Comparison of ENCODE assay signal across 22 cellular contexts in genomic region chr1:183961132-183961531, GRCh38.
DNase-seq lines count a peak whose midpoint lies in the region; ATAC-seq, FAIRE-seq and TF ChIP-seq lines count a peak whose summit lies in the region.
"Had no signal": no experiment of that assay in that cellular context is flagged by ENCODE, and none has a peak within 500 bp of the region (broad histone marks: within the 10 kb centered on the region; RNA-seq: fewer than 3 reads in every experiment).

No MANE protein-coding gene starts in this region.

- no TSS peak for BruUV-seq in K562 (replicated peaks; lab: Mats Ljungman, UMichigan)

- H3K9me3 ChIP-seq in left ventricle myocardium inferior (replicated peaks) (no peaks in the 10 kb centered on the region), heart right ventricle (no peaks in the 10 kb centered on the region), A549 (no peaks in the 10 kb centered on the region), K562 (replicated peaks; ENCODE audit: control insufficient read depth, insufficient read depth, low read depth, low read length) (no peaks in the 10 kb centered on the region), gastrocnemius medialis (no peaks in the 10 kb centered on the region)
- H3K9me3 ChIP-seq: BE2C, BLaER1, Caco-2 had no signal

- no peak for TF ChIP-seq RAD21 in A549 (conservative IDR thresholded peaks at IDR 0.05 in 1 of 2, IDR thresholded peaks at IDR 0.05 in 1 of 2)
- TF ChIP-seq RAD21 in K562 (CRISPR knock-in tag; conservative IDR thresholded peaks at IDR 0.05 in 1 of 2, IDR thresholded peaks at IDR 0.05 in 1 of 2), result no peak

- H4K20me1 ChIP-seq in K562 (replicated peaks; ENCODE audit: control insufficient read depth, insufficient read depth, low read length), result no peaks in the 10 kb centered on the region
- H4K20me1 ChIP-seq: BLaER1 had no signal

- H3K4me3 ChIP-seq in left ventricle myocardium inferior, result no peak overlapping the region
- H3K4me3 ChIP-seq in heart right ventricle, result no peak overlapping the region
- no peak overlapping the region for H3K4me3 ChIP-seq in A549
- H3K4me3 ChIP-seq in K562, result no peak overlapping the region
- no peak overlapping the region for H3K4me3 ChIP-seq in gastrocnemius medialis
- H3K4me3 ChIP-seq: BLaER1 had no signal

- FAIRE-seq in A549 (lab: Jason Lieb, UNC) (no peak), K562 (lab: Jason Lieb, UNC) (no peak)
- FAIRE-seq: D721Med, G401.6, GM12891, GM19239 had no signal

- in situ Hi-C loops in K562 (cut with MboI) (no loop called here), gastrocnemius medialis (cut with MboI; ENCODE audit: low sequenced_read_pairs in 4 of 4) (no loop called here)

- no peak overlapping the region for H3K4me2 ChIP-seq in A549
- no peak overlapping the region for H3K4me2 ChIP-seq in K562 (ENCODE audit: insufficient read depth, low read length)
- H3K4me2 ChIP-seq: BLaER1 had no signal

- intact Hi-C loops in left ventricle myocardium inferior (cut with micrococcal nuclease) (no loop called here), heart right ventricle (cut with DNase I) (no loop called here), K562 (cut with micrococcal nuclease) (no loop called here), gastrocnemius medialis (cut with DNase I; ENCODE audit: low total_unique reads) (no loop called here)

- WGBS in heart right ventricle, 2 donors, result 87 to 92% methylated on average over 5 of the region's 5 CpGs
- WGBS in A549 (ENCODE audit: missing lambda C conversion rate), result 59% methylated on average over 5 of the region's 5 CpGs
- 87% methylated on average over 5 of the region's 5 CpGs for WGBS in K562 (ENCODE audit: insufficient coverage, low coverage, missing lambda C conversion rate)

- H3K27ac ChIP-seq in left ventricle myocardium inferior (replicated peaks) (peak overlapping the region; percentile 80), heart right ventricle (peak overlapping the region in 1 of 10 donors; percentile 80), A549 (no peak overlapping the region), K562 (ENCODE audit: extremely low read depth, low read depth, low read length) (no peak overlapping the region), gastrocnemius medialis (peak overlapping the region; percentile 22 to 68 (median 42))
- H3K27ac ChIP-seq: 22Rv1, BLaER1 had no signal

- POLR2A ChIA-PET in A549 (lab: Yijun Ruan, JAX), result no interaction called here
- POLR2A ChIA-PET in K562 (lab: Yijun Ruan, JAX), result no interaction called here

- ATAC-seq in heart right ventricle (no peak), A549 (no peak), K562 (no peak), gastrocnemius medialis (no peak), HG02642 (IDR thresholded peaks at IDR 0.05; ENCODE audit: poor library complexity, unreplicated experiment) (no peak)
- ATAC-seq: CD8-positive, alpha-beta T cell had no signal

- H3K27me3 ChIP-seq in left ventricle myocardium inferior (ENCODE audit: low read depth), result no peaks in the 10 kb centered on the region
- H3K27me3 ChIP-seq in heart right ventricle, result no peaks in the 10 kb centered on the region
- H3K27me3 ChIP-seq in K562 (ENCODE audit: control insufficient read depth in 2 of 2, insufficient read depth in 2 of 2, low read length in 2 of 2), result no peaks in the 10 kb centered on the region
- H3K27me3 ChIP-seq in gastrocnemius medialis, result no peaks in the 10 kb centered on the region
- H3K27me3 ChIP-seq: BE2C, BLaER1 had no signal

- H3K9me1 ChIP-seq in K562 (ENCODE audit: control insufficient read depth, insufficient read depth, low read length), result no peaks in the 10 kb centered on the region

- no peak overlapping the region for H3K9ac ChIP-seq in K562 (ENCODE audit: insufficient read depth in 1 of 2, low read depth in 2 of 2, low read length in 2 of 2)
- H3K9ac ChIP-seq: BLaER1 had no signal

- DNase-seq in left ventricle myocardium inferior (no peak), heart right ventricle (no peak), A549 (ENCODE audit: low read depth in 1 of 2, low spot score in 1 of 2) (no peak), K562 (ENCODE audit: extremely low read depth in 1 of 4, low spot score in 3 of 4) (no peak), gastrocnemius medialis (no peak), glomerular visceral epithelial cell (ENCODE audit: extremely low spot score) (no peak)
- DNase-seq: ACHN; BE2C; C1 segment of cervical spinal cord; Caco-2; Calu3; CD4-positive, alpha-beta T cell; CD8-positive, alpha-beta T cell; DMS79 treated with DMSO at 0.1 percent for 48 hours; GF-D8 had no signal

- no peaks in the 10 kb centered on the region for H3K36me3 ChIP-seq in left ventricle myocardium inferior
- H3K36me3 ChIP-seq in heart right ventricle, result peaks cover 0 to 29% (median 0%) of the 10 kb centered on the region in 9 donors
- peaks cover 42% of the 10 kb centered on the region; the same call in 2 of the 3 replicates for H3K36me3 ChIP-seq in K562 (ENCODE audit: control insufficient read depth, insufficient read depth, low read length)
- no peaks in the 10 kb centered on the region for H3K36me3 ChIP-seq in gastrocnemius medialis
- H3K36me3 ChIP-seq: BE2C, BLaER1 had no signal

- no peak overlapping the region for H2AFZ ChIP-seq in K562 (ENCODE audit: low read depth, low read length)

- CTCF ChIA-PET in A549 (lab: Yijun Ruan, JAX), result no interaction called here
- CTCF ChIA-PET in K562 (lab: Yijun Ruan, JAX; ENCODE audit: low intra/inter-chr PET ratio), result no interaction called here

- no peaks in the 10 kb centered on the region for H3K79me2 ChIP-seq in K562 (ENCODE audit: control insufficient read depth, insufficient read depth, low read length)

- no peak for TF ChIP-seq EP300 in A549 (IDR thresholded peaks at IDR 0.05)
- TF ChIP-seq EP300 in K562 (IDR thresholded peaks at IDR 0.05; ENCODE audit: low read length), result no peak

- H3K4me1 ChIP-seq in left ventricle myocardium inferior (peaks cover 8% of the 10 kb centered on the region), heart right ventricle (peaks cover 0 to 29% (median 8%) of the 10 kb centered on the region in 9 donors), A549 (no peaks in the 10 kb centered on the region), K562 (replicated peaks in 1 of 2; ENCODE audit: control insufficient read depth in 2 of 2, insufficient read depth in 2 of 2, low read length in 2 of 2) (peaks cover 0 to 14% of the 10 kb centered on the region in 2 experiments; a peak in 3 of 5 replicates), gastrocnemius medialis (peaks cover 0 to 6% of the 10 kb centered on the region in 2 donors)
- H3K4me1 ChIP-seq: BE2C, Caco-2 had no signal

- no peak for TF ChIP-seq CTCF in left ventricle myocardium inferior (IDR thresholded peaks at IDR 0.05; ENCODE audit: borderline replicate concordance)
- no peak for TF ChIP-seq CTCF in heart right ventricle (IDR thresholded peaks at IDR 0.05)
- TF ChIP-seq CTCF in A549 (IDR thresholded peaks at IDR 0.05), result no peak
- no peak for TF ChIP-seq CTCF in K562 (IDR thresholded peaks at IDR 0.05 in 2 of 3, conservative IDR thresholded peaks at IDR 0.05 in 1 of 3; ENCODE audit: insufficient read depth in 2 of 3, low read depth in 1 of 3, low read length in 3 of 3)
- no peak for TF ChIP-seq CTCF in gastrocnemius medialis (IDR thresholded peaks at IDR 0.05 in 4 of 5, conservative IDR thresholded peaks at IDR 0.05 in 1 of 5)

- TF ChIP-seq POLR2A in A549 (IDR thresholded peaks at IDR 0.05; ENCODE audit: low read length) (no peak), K562 (conservative IDR thresholded peaks at IDR 0.05) (no peak), gastrocnemius medialis (IDR thresholded peaks at IDR 0.05) (no peak)

TF ChIP-seq in A549, 52 proteins besides CTCF, POLR2A, EP300 and RAD21:
- TF ChIP-seq MAFK (IDR thresholded peaks at IDR 0.05; ENCODE audit: partially characterized antibody) (peak; percentile 33), BHLHE40 (IDR thresholded peaks at IDR 0.05; ENCODE audit: low read depth, low read length) (no peak)

TF ChIP-seq in K562, 482 proteins besides CTCF, POLR2A, EP300 and RAD21:
- TF ChIP-seq C11orf30 (IDR thresholded peaks at IDR 0.05; ENCODE audit: low read depth) (0 out of 2 replicates have a peak, but pooled peaks have one; percentile 9), SNIP1 (IDR thresholded peaks at IDR 0.05; ENCODE audit: low read depth) (no peak), ZNF316 (IDR thresholded peaks at IDR 0.05) (0 out of 2 replicates have a peak, but pooled peaks have one; percentile 29), DLX4 (CRISPR knock-in tag; IDR thresholded peaks at IDR 0.05) (no peak), CREB5 (CRISPR knock-in tag; IDR thresholded peaks at IDR 0.05) (no peak), ZNF24 (IDR thresholded peaks at IDR 0.05) (no peak)
TF ChIP-seq in K562: peak in this region for 2.

Comparison
In these comparisons a context has a peak if more than half of its experiments do, and no peak if none do; other contexts are left out.
1. H3K27ac ChIP-seq: peak in left ventricle myocardium inferior (single experiment) and gastrocnemius medialis (4 of 4); none in A549 (0 of 2) and K562 (single experiment).